14 cellular contexts compared by ENCODE assay signal in the genomic region with DNA sequence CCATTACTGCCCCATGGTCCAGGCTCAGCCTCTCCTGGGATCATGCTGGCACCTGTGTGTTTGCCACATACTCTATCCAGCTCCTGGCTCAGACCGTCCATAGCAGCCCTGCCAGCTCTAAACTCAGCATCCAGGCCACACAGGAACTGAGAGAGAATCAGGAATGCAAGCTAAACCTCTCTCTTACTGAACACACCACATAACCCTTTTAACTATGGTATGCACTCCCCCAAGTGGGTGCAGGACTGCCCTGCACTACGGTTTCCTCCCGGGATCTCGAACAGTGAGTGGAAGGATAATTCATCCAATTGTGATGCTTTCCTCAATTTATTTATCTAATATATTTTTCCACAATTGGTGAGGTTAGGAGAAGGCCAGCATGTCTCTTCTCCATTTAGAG. TPM values are rescaled to one million over a fixed set of nuclear protein-coding genes. Genes with fewer than 3 reads are reported as not detected.
DNase-seq lines count a peak whose midpoint lies in the region; ATAC-seq and TF ChIP-seq lines count a peak whose summit lies in the region.
"Had no signal": no experiment of that assay in that cellular context is flagged by ENCODE, and none has a peak within 500 bp of the region (broad histone marks: within the 10 kb centered on the region; RNA-seq: fewer than 3 reads in every experiment).

No MANE protein-coding gene starts in this region.

- no peak overlapping the region for H3K4me3 ChIP-seq in fibroblast of pulmonary artery (replicated peaks; ENCODE audit: low read depth, low read length)

- TF ChIP-seq CTCF in GM12874 (IDR thresholded peaks at IDR 0.05; ENCODE audit: insufficient read depth, low read depth, low read length) (peak; percentile 4; the same call in 1 of the 2 replicates), fibroblast of pulmonary artery (IDR thresholded peaks at IDR 0.05; ENCODE audit: low read length, missing control alignments) (peak; percentile 29)

- ATAC-seq in GM21529 (IDR thresholded peaks at IDR 0.05; ENCODE audit: unreplicated experiment) (no peak), GM18502 (IDR thresholded peaks at IDR 0.05; ENCODE audit: poor library complexity, unreplicated experiment) (no peak)

- DNase-seq in AG08396 (ENCODE audit: low spot score) (peak; percentile 11), RPMI7951 (ENCODE audit: low read depth) (peak; percentile 16), fibroblast of pulmonary artery (ENCODE audit: low read depth) (peak; percentile 8), SIG-M5 treated with dmso at 0.1 percent for 504 hours (lab: John Stamatoyannopoulos, UW; ENCODE audit: unreplicated experiment) (no peak)
- no peak for DNase-seq in stimulated activated CD4-positive, alpha-beta T cell treated with anti-CD3 and anti-CD28 coated beads, Interleukin-2, amount 100 ng/mL, for 48 hours
- DNase-seq: activated T-cell treated with anti-CD3 and anti-CD28 coated beads, Interleukin-2, amount 50 U/mL, for 24 hours; NCI-H2029; NCI-H69; occipital lobe; stimulated activated naive CD4-positive, alpha-beta T cell; T-helper 2 cell had no signal

RNA-seq across cellular contexts. Expression of a gene that starts 17.1 kb away (rescaled TPM):
- total RNA-seq in RPMI7951 (2014; rRNA removed; shearing (Covaris generic)): 13.2 and 22.7 TPM in 2 replicates

Comparison
In these comparisons a context has a peak if more than half of its experiments do, and no peak if none do; other contexts are left out.
1. DNase-seq: peak in AG08396 (single experiment), RPMI7951 (single experiment) and fibroblast of pulmonary artery (single experiment); none in SIG-M5 treated with dmso at 0.1 percent for 504 hours (single experiment) and stimulated activated CD4-positive, alpha-beta T cell treated with anti-CD3 and anti-CD28 coated beads, Interleukin-2, amount 100 ng/mL, for 48 hours (0 of 2).